19 cellular contexts compared by ENCODE assay signal in genomic region chr5:156376751-156377150, GRCh38. TPM values are rescaled to one million over a fixed set of nuclear protein-coding genes. Genes with fewer than 3 reads are reported as not detected.
DNase-seq lines count a peak whose midpoint lies in the region; ATAC-seq and TF ChIP-seq lines count a peak whose summit lies in the region.
"Had no signal": no experiment of that assay in that cellular context is flagged by ENCODE, and none has a peak within 500 bp of the region (broad histone marks: within the 10 kb centered on the region; RNA-seq: fewer than 3 reads in every experiment).

No MANE protein-coding gene starts in this region.

- H3K27ac ChIP-seq in heart right ventricle: no peak overlapping the region
- H3K27ac ChIP-seq: dorsolateral prefrontal cortex, right atrium auricular region, upper lobe of right lung had no signal

- no peaks in the 10 kb centered on the region for H3K4me1 Mint-ChIP-seq in type B pancreatic cell (ENCODE audit: unreplicated experiment)
- H3K4me1 Mint-ChIP-seq: GM23338; stimulated activated effector memory CD8-positive, alpha-beta T cell treated with anti-CD3 and anti-CD28 coated beads, Interleukin-12 subunit alpha, Interleukin-12 subunit beta, amount 100 ng/mL, for 72 hours had no signal

- no peak overlapping the region for H3K4me3 Mint-ChIP-seq in type B pancreatic cell
- H3K4me3 Mint-ChIP-seq: GM23338; nephron; stimulated activated effector memory CD8-positive, alpha-beta T cell treated with anti-CD3 and anti-CD28 coated beads, Interleukin-12 subunit alpha, Interleukin-12 subunit beta, amount 100 ng/mL, for 72 hours had no signal

- H3K9me3 ChIP-seq in heart right ventricle: no peaks in the 10 kb centered on the region
- H3K9me3 ChIP-seq: right atrium auricular region, upper lobe of right lung had no signal

- H3K4me3 ChIP-seq in heart right ventricle: no peak overlapping the region
- H3K4me3 ChIP-seq: dorsolateral prefrontal cortex, GM23338, right atrium auricular region, upper lobe of right lung had no signal

- H3K27me3 Mint-ChIP-seq in type B pancreatic cell: no peaks in the 10 kb centered on the region

- no peak overlapping the region for H3K27ac Mint-ChIP-seq in type B pancreatic cell
- H3K27ac Mint-ChIP-seq: GM23338; nephron; stimulated activated effector memory CD8-positive, alpha-beta T cell treated with anti-CD3 and anti-CD28 coated beads, Interleukin-12 subunit alpha, Interleukin-12 subunit beta, amount 100 ng/mL, for 72 hours had no signal

- DNase-seq in epidermal melanocyte (ENCODE audit: insufficient read length, low spot score): no peak
- DNase-seq in NCI-H1092 treated with DMSO at 0.1 percent for 48 hours (lab: John Stamatoyannopoulos, UW): no peak
- no peak for DNase-seq in heart right ventricle
- no peak for DNase-seq in type B pancreatic cell (ENCODE audit: extremely low spot score, unreplicated experiment)
- DNase-seq: activated CD4-positive, alpha-beta T cell treated with anti-CD3 and anti-CD28 coated beads, Interleukin-2, amount 50 U/mL, for 48 hours; DMS153; dorsolateral prefrontal cortex; NCI-H2081 treated with DMSO at 0.1 percent for 48 hours; stimulated activated CD4-positive, alpha-beta T cell treated with anti-CD3 and anti-CD28 coated beads, Interleukin-4, amount 100 ng/mL, for 1 hour; T-helper 9 cell; upper lobe of right lung had no signal

- H3K36me3 Mint-ChIP-seq in type B pancreatic cell: no peaks in the 10 kb centered on the region
- H3K36me3 Mint-ChIP-seq: stimulated activated effector memory CD8-positive, alpha-beta T cell treated with anti-CD3 and anti-CD28 coated beads, Interleukin-12 subunit alpha, Interleukin-12 subunit beta, amount 100 ng/mL, for 72 hours had no signal

- peaks cover 0 to 32% (median 8%) of the 10 kb centered on the region in 9 donors for H3K4me1 ChIP-seq in heart right ventricle
- H3K4me1 ChIP-seq: upper lobe of right lung had no signal

- TF ChIP-seq CTCF in heart right ventricle (IDR thresholded peaks at IDR 0.05) (no peak), type B pancreatic cell (conservative IDR thresholded peaks at IDR 0.05) (no peak)

- no peaks in the 10 kb centered on the region for H3K9me3 Mint-ChIP-seq in type B pancreatic cell
- H3K9me3 Mint-ChIP-seq: GM23338; nephron; stimulated activated effector memory CD8-positive, alpha-beta T cell treated with anti-CD3 and anti-CD28 coated beads, Interleukin-12 subunit alpha, Interleukin-12 subunit beta, amount 100 ng/mL, for 72 hours had no signal

- peak; percentile 49 for ATAC-seq in GM18858 (IDR thresholded peaks at IDR 0.05; ENCODE audit: unreplicated experiment)
- ATAC-seq in GM21526 (IDR thresholded peaks at IDR 0.05; ENCODE audit: low FRiP score, unreplicated experiment): peak; percentile 49
- peak; percentile 42 for ATAC-seq in HG03039 (IDR thresholded peaks at IDR 0.05; ENCODE audit: unreplicated experiment)
- ATAC-seq in HG03558 (IDR thresholded peaks at IDR 0.05; ENCODE audit: extremely low read depth, unreplicated experiment): peak; percentile 36
- ATAC-seq in heart right ventricle: no peak
- ATAC-seq: GM23338; stimulated activated effector memory CD8-positive, alpha-beta T cell treated with anti-CD3 and anti-CD28 coated beads, Interleukin-12 subunit alpha, Interleukin-12 subunit beta, amount 100 ng/mL, for 72 hours; upper lobe of right lung had no signal

- no peaks in the 10 kb centered on the region for H3K36me3 ChIP-seq in heart right ventricle
- H3K36me3 ChIP-seq: right atrium auricular region, upper lobe of right lung had no signal

- H3K27me3 ChIP-seq in heart right ventricle: no peaks in the 10 kb centered on the region
- H3K27me3 ChIP-seq: dorsolateral prefrontal cortex, right atrium auricular region, upper lobe of right lung had no signal

- intact Hi-C loops in heart right ventricle (cut with DNase I): no loop called here

RNA-seq across cellular contexts. Expression of gene SGCD, which starts 49.8 kb away (rescaled TPM):
- total RNA-seq in heart right ventricle: 100 to 1,000 TPM in 6 of 10 donors, 10 to 100 TPM in 4; 74.4 to 153 (median 101) TPM
- 10 to 100 TPM; 12.0 to 19.4 TPM for polyA plus RNA-seq in heart right ventricle
- total RNA-seq in type B pancreatic cell (ENCODE audit: low replicate concordance): 4.0 and 8.8 TPM in 2 replicates

Comparison
In these comparisons a context has a peak if more than half of its experiments do, and no peak if none do; other contexts are left out.
1. ATAC-seq: peak in GM18858 (single experiment), GM21526 (single experiment), HG03039 (single experiment) and HG03558 (single experiment); none in heart right ventricle (0 of 8).